Comparison of ENCODE assay signal across 22 cellular contexts in genomic region chr7:19971941-19972340, GRCh38.
DNase-seq lines count a peak whose midpoint lies in the region; ATAC-seq, FAIRE-seq and TF ChIP-seq lines count a peak whose summit lies in the region.
"Had no signal": no experiment of that assay in that cellular context is flagged by ENCODE, and none has a peak within 500 bp of the region (broad histone marks: within the 10 kb centered on the region; RNA-seq: fewer than 3 reads in every experiment).

No MANE protein-coding gene starts in this region.

- TF ChIP-seq POLR2A in A549 (IDR thresholded peaks at IDR 0.05; ENCODE audit: low read length) (no peak), HCT116 (IDR thresholded peaks at IDR 0.05; ENCODE audit: borderline replicate concordance, extremely low read depth, insufficient read depth, insufficient read length) (no peak)

- intact Hi-C loops in HCT116 (cut with micrococcal nuclease) = loop anchor here (10.0 kb wide), 1 partner anchor 217 kb away; no protein-coding TSS in a partner anchor

- peak overlapping the region; percentile 46 for H2AFZ ChIP-seq in HCT116 (ENCODE audit: low read depth, low read length, poor library complexity, severe bottlenecking)
- H2AFZ ChIP-seq: GM23248 had no signal

- ATAC-seq in A549 (no peak), HCT116 (no peak)

- no peaks in the 10 kb centered on the region for H3K27me3 Mint-ChIP-seq in type B pancreatic cell
- H3K27me3 Mint-ChIP-seq: CD4-positive, alpha-beta memory T cell had no signal

- H4K20me1 ChIP-seq in HCT116 (ENCODE audit: insufficient read depth) = no peaks in the 10 kb centered on the region

- H3K4me2 ChIP-seq in A549 (no peak overlapping the region), HCT116 (ENCODE audit: low read length) (no peak overlapping the region)

- no peak overlapping the region for H3K4me3 ChIP-seq in A549
- H3K4me3 ChIP-seq in HCT116 (replicated peaks in 1 of 2; ENCODE audit: low read depth in 1 of 2, low read length in 2 of 2) = no peak overlapping the region
- H3K4me3 ChIP-seq in fibroblast of mammary gland (ENCODE audit: control insufficient read depth, low read depth, low read length) = no peak overlapping the region
- H3K4me3 ChIP-seq in right atrium auricular region = no peak overlapping the region
- H3K4me3 ChIP-seq: GM23248 had no signal

- H3K4me1 ChIP-seq in A549 (peaks cover 37% of the 10 kb centered on the region), HCT116 (ENCODE audit: control insufficient read depth in 1 of 2, insufficient read depth in 2 of 2, low read length in 2 of 2) (peaks cover 15 to 28% of the 10 kb centered on the region in 2 experiments), right atrium auricular region (no peaks in the 10 kb centered on the region)

- no peaks in the 10 kb centered on the region for H3K36me3 Mint-ChIP-seq in type B pancreatic cell
- H3K36me3 Mint-ChIP-seq: CD4-positive, alpha-beta memory T cell had no signal

- H3K27ac Mint-ChIP-seq in type B pancreatic cell = no peak overlapping the region
- H3K27ac Mint-ChIP-seq: CD4-positive, alpha-beta memory T cell; H9; HFFc6 had no signal

- TF ChIP-seq RAD21 in A549 (conservative IDR thresholded peaks at IDR 0.05 in 1 of 2, IDR thresholded peaks at IDR 0.05 in 1 of 2) (no peak), HCT116 (IDR thresholded peaks at IDR 0.05; ENCODE audit: low read depth) (no peak)

- TF ChIP-seq CTCF in A549 (IDR thresholded peaks at IDR 0.05) = no peak
- TF ChIP-seq CTCF in HCT116 (IDR thresholded peaks at IDR 0.05 in 2 of 3, conservative IDR thresholded peaks at IDR 0.05 in 1 of 3; ENCODE audit: borderline replicate concordance in 1 of 3, insufficient read depth in 1 of 3, low read depth in 2 of 3, low read length in 2 of 3) = no peak
- TF ChIP-seq CTCF in fibroblast of mammary gland (conservative IDR thresholded peaks at IDR 0.05; ENCODE audit: control insufficient read depth, insufficient read depth, low read depth, low read length) = no peak
- no peak for TF ChIP-seq CTCF in right atrium auricular region (IDR thresholded peaks at IDR 0.05)
- TF ChIP-seq CTCF in type B pancreatic cell (conservative IDR thresholded peaks at IDR 0.05) = no peak

- H3K27me3 ChIP-seq in HCT116 (ENCODE audit: insufficient read depth, low read length) = no peaks in the 10 kb centered on the region
- H3K27me3 ChIP-seq in right atrium auricular region = no peaks in the 10 kb centered on the region

- H3K36me3 ChIP-seq in HCT116 (ENCODE audit: control insufficient read depth in 1 of 2, insufficient read depth in 2 of 2, low read length in 2 of 2) (no peaks in the 10 kb centered on the region), right atrium auricular region (no peaks in the 10 kb centered on the region)

- no peak for TF ChIP-seq EP300 in A549 (IDR thresholded peaks at IDR 0.05)

- RAD21 ChIA-PET in HCT116 (lab: Charles Lee; ENCODE audit: low non-redundant PET in 1 of 2, low total read pairs in 2 of 2, uncharacterized antibody in 2 of 2, unreplicated experiment in 2 of 2) = no interaction called here

- H3K9ac ChIP-seq in HCT116 (ENCODE audit: low read length) = no peak overlapping the region
- H3K9ac ChIP-seq: GM23248 had no signal

- H3K27ac ChIP-seq in A549 (peak overlapping the region; percentile 78 to 88), HCT116 (ENCODE audit: low read depth, low read length) (no peak overlapping the region), right atrium auricular region (no peak overlapping the region)
- H3K27ac ChIP-seq: GM23248 had no signal

- H3K4me3 Mint-ChIP-seq in type B pancreatic cell = no peak overlapping the region
- H3K4me3 Mint-ChIP-seq: CD4-positive, alpha-beta memory T cell; H9; HFFc6 had no signal

- BruUV-seq in HCT116 (replicated peaks; lab: Mats Ljungman, UMichigan) = no TSS peak

- DNase-seq in A549 (ENCODE audit: low read depth in 1 of 2, low spot score in 1 of 2) (no peak), HCT116 (ENCODE audit: low read depth, low spot score) (no peak), fibroblast of mammary gland (ENCODE audit: low read depth) (peak; percentile 22), kidney tubule cell (ENCODE audit: low spot score) (peak; percentile 39), HuH-7 (ENCODE audit: low spot score) (no peak), T-helper 2 cell (no peak), right atrium auricular region (ENCODE audit: low spot score) (no peak), type B pancreatic cell (ENCODE audit: extremely low spot score, unreplicated experiment) (no peak)
- DNase-seq: C1 segment of cervical spinal cord; Calu3; CD4-positive, alpha-beta memory T cell; COR-L47; DMS53; DMS79 treated with DMSO at 0.1 percent for 48 hours; GF-D8; GM23248; H9; HFFc6 had no signal

- H3K9me3 Mint-ChIP-seq in type B pancreatic cell = peaks cover 5% of the 10 kb centered on the region
- H3K9me3 Mint-ChIP-seq: H9 had no signal

- peaks cover 5% of the 10 kb centered on the region for H3K4me1 Mint-ChIP-seq in type B pancreatic cell (ENCODE audit: unreplicated experiment)
- H3K4me1 Mint-ChIP-seq: CD4-positive, alpha-beta memory T cell had no signal

- H3K9me3 ChIP-seq in A549 (no peaks in the 10 kb centered on the region), HCT116 (ENCODE audit: control insufficient read depth in 1 of 2, insufficient read depth in 1 of 2, low read depth in 1 of 2, low read length in 2 of 2) (no peaks in the 10 kb centered on the region), right atrium auricular region (no peaks in the 10 kb centered on the region)

- 66% methylated on average over 2 of the region's 2 CpGs for WGBS in A549 (ENCODE audit: missing lambda C conversion rate)

- CTCF ChIA-PET in A549 (lab: Yijun Ruan, JAX) = interaction anchor here (1.4 to 1.7 kb wide), 2 partner anchors 172 to 217 kb away, joined by 3 read pairs; no protein-coding TSS in a partner anchor
- CTCF ChIA-PET in HCT116 (lab: Charles Lee) = interaction anchor here (0.7 kb wide), 1 partner anchor 11 kb away, joined by 3 read pairs; no protein-coding TSS in a partner anchor

- no peak for FAIRE-seq in A549 (lab: Jason Lieb, UNC)
- FAIRE-seq: A204.1, GM12891, GM18507, H1 had no signal

- H3K9me2 ChIP-seq in HCT116 (ENCODE audit: insufficient read depth) = no peaks in the 10 kb centered on the region

- no peaks in the 10 kb centered on the region for H3K79me2 ChIP-seq in HCT116 (ENCODE audit: insufficient read depth, low read length)

- POLR2A ChIA-PET in A549 (lab: Yijun Ruan, JAX) = no interaction called here
- POLR2A ChIA-PET in HCT116 (lab: Charles Lee) = no interaction called here

TF ChIP-seq in A549, 52 proteins besides CTCF, POLR2A, EP300 and RAD21:
- TF ChIP-seq HEYL (CRISPR knock-in tag; IDR thresholded peaks at IDR 0.05) (no peak), POLR2AphosphoS2 (conservative IDR thresholded peaks at IDR 0.05; ENCODE audit: low read length) (no peak), EHMT2 (IDR thresholded peaks at IDR 0.05; ENCODE audit: low read depth) (no peak), CEBPB (IDR thresholded peaks at IDR 0.05) (no peak), HOXA7 (CRISPR knock-in tag; IDR thresholded peaks at IDR 0.05) (no peak), MAZ (IDR thresholded peaks at IDR 0.05; ENCODE audit: borderline replicate concordance, low read depth, low read length) (no peak), ZC3H11A (IDR thresholded peaks at IDR 0.05) (no peak), NPAS2 (CRISPR knock-in tag; IDR thresholded peaks at IDR 0.05; ENCODE audit: borderline replicate concordance) (no peak)
TF ChIP-seq in A549: peak in this region for 0.

TF ChIP-seq in HCT116, 20 proteins besides CTCF, POLR2A, EP300 and RAD21 (continues in another document):
- TF ChIP-seq SIN3A (IDR thresholded peaks at IDR 0.05; ENCODE audit: low read depth) = no peak
- TF ChIP-seq FOSL1 (IDR thresholded peaks at IDR 0.05; ENCODE audit: low read depth) = no peak
- no peak for TF ChIP-seq ZBTB33 (IDR thresholded peaks at IDR 0.05; ENCODE audit: extremely low read depth, insufficient replicate concordance, low read length)
- TF ChIP-seq SRF (IDR thresholded peaks at IDR 0.05; ENCODE audit: low read depth) = no peak
- TF ChIP-seq YY1 (IDR thresholded peaks at IDR 0.05; ENCODE audit: extremely low read depth, insufficient replicate concordance, low read depth, low read length) = no peak
- no peak for TF ChIP-seq ATF3 (IDR thresholded peaks at IDR 0.05)
- TF ChIP-seq EGR1 (IDR thresholded peaks at IDR 0.05; ENCODE audit: low read depth) = no peak
- no peak for TF ChIP-seq EZH2phosphoT487 (IDR thresholded peaks at IDR 0.05; ENCODE audit: borderline replicate concordance)
- no peak for TF ChIP-seq JUND (IDR thresholded peaks at IDR 0.05)
- no peak for TF ChIP-seq CBX3 (IDR thresholded peaks at IDR 0.05; ENCODE audit: low read depth)
- TF ChIP-seq ELF1 (IDR thresholded peaks at IDR 0.05; ENCODE audit: borderline replicate concordance, low read depth) = no peak
- no peak for TF ChIP-seq ZFX (IDR thresholded peaks at IDR 0.05)

Comparison
In these comparisons a context has a peak if more than half of its experiments do, and no peak if none do; other contexts are left out.
1. DNase-seq: peak in fibroblast of mammary gland (single experiment) and kidney tubule cell (single experiment); none in A549 (0 of 2), HCT116 (single experiment), HuH-7 (single experiment), T-helper 2 cell (0 of 5), right atrium auricular region (single experiment) and type B pancreatic cell (single experiment).
2. H3K27ac ChIP-seq: peak in A549 (2 of 2); none in HCT116 (single experiment) and right atrium auricular region (0 of 2).